In genomic region chr9:37542488-37542887, GRCh38 we compare ENCODE assay signal across 25 cellular contexts.
"Had no signal": no experiment of that assay in that cellular context is flagged by ENCODE, and none has a peak within 500 bp of the region (broad histone marks: within the 10 kb centered on the region; RNA-seq: fewer than 3 reads in every experiment).

No MANE protein-coding gene starts in this region.

- H3K9me3 ChIP-seq: heart left ventricle, ovary, right atrium auricular region, right lobe of liver, transverse colon, upper lobe of left lung, vagina had no signal

- H3K27ac ChIP-seq: heart left ventricle, ovary, right atrium auricular region, right lobe of liver, transverse colon, upper lobe of left lung, vagina had no signal

- H3K36me3 ChIP-seq: ovary, vagina had no signal

- ATAC-seq: heart left ventricle; left cardiac atrium; left lobe of liver; natural killer cell treated with Interleukin-12 subunit alpha and Interleukin-12 subunit beta and Interleukin-15 and Interleukin-18, amount 100 ng/mL, for 72 hours; right lobe of liver; stimulated activated naive CD8-positive, alpha-beta T cell treated with anti-CD3 and anti-CD28 coated beads, Interleukin-15, amount 100 ng/mL, for 72 hours had no signal

- FAIRE-seq: islet of Langerhans had no signal

- H3K27ac Mint-ChIP-seq: immature natural killer cell; mesothelial cell of epicardium; natural killer cell treated with Interleukin-12 subunit alpha and Interleukin-12 subunit beta and Interleukin-15 and Interleukin-18, amount 100 ng/mL, for 72 hours; stimulated activated naive CD8-positive, alpha-beta T cell treated with anti-CD3 and anti-CD28 coated beads, Interleukin-15, amount 100 ng/mL, for 72 hours had no signal

- H3K27me3 ChIP-seq: heart left ventricle, ovary, right atrium auricular region, right lobe of liver, transverse colon, upper lobe of left lung, vagina had no signal

- H3K4me3 Mint-ChIP-seq: immature natural killer cell; mesothelial cell of epicardium; natural killer cell treated with Interleukin-12 subunit alpha and Interleukin-12 subunit beta and Interleukin-15 and Interleukin-18, amount 100 ng/mL, for 72 hours; stimulated activated naive CD8-positive, alpha-beta T cell treated with anti-CD3 and anti-CD28 coated beads, Interleukin-15, amount 100 ng/mL, for 72 hours had no signal

- H3K27me3 Mint-ChIP-seq: naive B cell; natural killer cell treated with Interleukin-12 subunit alpha and Interleukin-12 subunit beta and Interleukin-15 and Interleukin-18, amount 100 ng/mL, for 72 hours; progenitor cell of endocrine pancreas; stimulated activated naive CD8-positive, alpha-beta T cell treated with anti-CD3 and anti-CD28 coated beads, Interleukin-15, amount 100 ng/mL, for 72 hours had no signal

- H3K4me2 ChIP-seq: smooth muscle cell had no signal

- H3K4me3 ChIP-seq: heart left ventricle, lung, ovary, right atrium auricular region, right lobe of liver, smooth muscle cell, transverse colon, upper lobe of left lung, vagina had no signal

- DNase-seq: heart left ventricle; hypothalamus; immature natural killer cell; kidney glomerular epithelial cell; left cardiac atrium; mesendoderm; naive B cell; ovary; right lobe of liver; stimulated activated CD4-positive, alpha-beta T cell treated with anti-CD3 and anti-CD28 coated beads, Interleukin-1b, Interleukin-23, amount 100 ng/mL, for 48 hours; stimulated activated CD4-positive, alpha-beta T cell treated with anti-CD3 and anti-CD28 coated beads, Interleukin-2, amount 100 ng/mL, for 48 hours; stimulated activated naive CD4-positive, alpha-beta T cell treated with Interleukin-2 at 50 U/mL for 16 hours; stimulated activated naive CD8-positive, alpha-beta T cell treated with anti-CD3 and anti-CD28 coated beads, Interleukin-15, amount 100 ng/mL, for 72 hours; substantia nigra; transverse colon; upper lobe of left lung had no signal

- H3K4me1 Mint-ChIP-seq: immature natural killer cell; mesothelial cell of epicardium; stimulated activated naive CD8-positive, alpha-beta T cell treated with anti-CD3 and anti-CD28 coated beads, Interleukin-15, amount 100 ng/mL, for 72 hours had no signal

- H3K36me3 Mint-ChIP-seq: natural killer cell treated with Interleukin-12 subunit alpha and Interleukin-12 subunit beta and Interleukin-15 and Interleukin-18, amount 100 ng/mL, for 72 hours had no signal

- H3K9me3 Mint-ChIP-seq: natural killer cell treated with Interleukin-12 subunit alpha and Interleukin-12 subunit beta and Interleukin-15 and Interleukin-18, amount 100 ng/mL, for 72 hours; stimulated activated naive CD8-positive, alpha-beta T cell treated with anti-CD3 and anti-CD28 coated beads, Interleukin-15, amount 100 ng/mL, for 72 hours had no signal

- H3K4me1 ChIP-seq: right atrium auricular region, right lobe of liver, upper lobe of left lung had no signal
